In genomic region chr3:4752201-4753072, GRCh38 we compare ENCODE assay signal across 1 cellular context.
TF ChIP-seq lines count a peak whose summit lies in the region.

No MANE protein-coding gene starts in this region.

TF ChIP-seq in HepG2, 621 proteins besides CTCF, POLR2A, EP300 and RAD21 (continued from another document and continues in another):
- no peak for TF ChIP-seq ATF6 (CRISPR knock-in tag; conservative IDR thresholded peaks at IDR 0.05)
- 0 out of 2 replicates have a peak, but pooled peaks have one; percentile 48 for TF ChIP-seq NFKBIZ (CRISPR knock-in tag; IDR thresholded peaks at IDR 0.05)
- TF ChIP-seq SNAPC5 (CRISPR knock-in tag; IDR thresholded peaks at IDR 0.05; ENCODE audit: borderline replicate concordance), result no peak
- TF ChIP-seq ZBTB46 (CRISPR knock-in tag; IDR thresholded peaks at IDR 0.05; ENCODE audit: borderline replicate concordance), result no peak
- TF ChIP-seq ZNF414 (CRISPR knock-in tag; IDR thresholded peaks at IDR 0.05), result peak; percentile 72; the same call in 1 of the 2 replicates
- no peak; the same call in 1 of the 2 replicates for TF ChIP-seq MAFF (IDR thresholded peaks at IDR 0.05; ENCODE audit: low read depth, low read length)
- no peak for TF ChIP-seq HNRNPLL (IDR thresholded peaks at IDR 0.05; ENCODE audit: low read depth, low read length, poor library complexity, severe bottlenecking)
- TF ChIP-seq POLR2G (IDR thresholded peaks at IDR 0.05; ENCODE audit: low read depth, low read length), result peak; percentile 42; the same call in 1 of the 2 replicates
- no peak for TF ChIP-seq SATB2 (CRISPR knock-in tag; IDR thresholded peaks at IDR 0.05)
- peak; percentile 39; the same call in 1 of the 2 replicates for TF ChIP-seq PATZ1 (CRISPR knock-in tag; IDR thresholded peaks at IDR 0.05)
- peak; percentile 64; the same call in 1 of the 2 replicates for TF ChIP-seq MAX (IDR thresholded peaks at IDR 0.05)
- peak; percentile 60 for TF ChIP-seq ARID3A (IDR thresholded peaks at IDR 0.05; ENCODE audit: low read depth, low read length)
- 0 out of 2 replicates have a peak, but pooled peaks have one; percentile 44 for TF ChIP-seq ZNF670 (CRISPR knock-in tag; IDR thresholded peaks at IDR 0.05; ENCODE audit: borderline replicate concordance)
- TF ChIP-seq TIGD3 (CRISPR knock-in tag; IDR thresholded peaks at IDR 0.05; ENCODE audit: borderline replicate concordance), result no peak
- no peak for TF ChIP-seq CBFB (CRISPR knock-in tag; IDR thresholded peaks at IDR 0.05)
- no peak for TF ChIP-seq HIC2 (CRISPR knock-in tag; IDR thresholded peaks at IDR 0.05; ENCODE audit: low read depth)
- no peak for TF ChIP-seq THAP9 (CRISPR knock-in tag; IDR thresholded peaks at IDR 0.05; ENCODE audit: borderline replicate concordance)
- no peak; the same call in 1 of the 2 replicates for TF ChIP-seq TFDP1 (CRISPR knock-in tag; IDR thresholded peaks at IDR 0.05; ENCODE audit: borderline replicate concordance)
- TF ChIP-seq ZBTB39 (CRISPR knock-in tag; IDR thresholded peaks at IDR 0.05), result no peak
- peak; percentile 66 for TF ChIP-seq HDAC2 (CRISPR knock-in tag; IDR thresholded peaks at IDR 0.05)
- no peak for TF ChIP-seq ZNF766 (CRISPR knock-in tag; IDR thresholded peaks at IDR 0.05; ENCODE audit: borderline replicate concordance)
- no peak for TF ChIP-seq ATAD3A (CRISPR knock-in tag; IDR thresholded peaks at IDR 0.05)
- TF ChIP-seq SSRP1 (CRISPR knock-in tag; IDR thresholded peaks at IDR 0.05), result 0 out of 2 replicates have a peak, but pooled peaks have one; percentile 26
- no peak for TF ChIP-seq ZNF768 (CRISPR knock-in tag; IDR thresholded peaks at IDR 0.05)
- TF ChIP-seq ZEB1 (IDR thresholded peaks at IDR 0.05; ENCODE audit: insufficient replicate concordance, low read depth), result no peak
- TF ChIP-seq GPN1 (CRISPR knock-in tag; IDR thresholded peaks at IDR 0.05; ENCODE audit: borderline replicate concordance), result no peak
- no peak for TF ChIP-seq NONO (IDR thresholded peaks at IDR 0.05)
- TF ChIP-seq NONO (CRISPR knock-in tag; conservative IDR thresholded peaks at IDR 0.05), result peak; percentile 57; the same call in 1 of the 2 replicates
- TF ChIP-seq ELF1 (CRISPR knock-in tag; IDR thresholded peaks at IDR 0.05), result no peak
